Comparison of ENCODE assay signal across 2 cellular contexts in the genomic region with DNA sequence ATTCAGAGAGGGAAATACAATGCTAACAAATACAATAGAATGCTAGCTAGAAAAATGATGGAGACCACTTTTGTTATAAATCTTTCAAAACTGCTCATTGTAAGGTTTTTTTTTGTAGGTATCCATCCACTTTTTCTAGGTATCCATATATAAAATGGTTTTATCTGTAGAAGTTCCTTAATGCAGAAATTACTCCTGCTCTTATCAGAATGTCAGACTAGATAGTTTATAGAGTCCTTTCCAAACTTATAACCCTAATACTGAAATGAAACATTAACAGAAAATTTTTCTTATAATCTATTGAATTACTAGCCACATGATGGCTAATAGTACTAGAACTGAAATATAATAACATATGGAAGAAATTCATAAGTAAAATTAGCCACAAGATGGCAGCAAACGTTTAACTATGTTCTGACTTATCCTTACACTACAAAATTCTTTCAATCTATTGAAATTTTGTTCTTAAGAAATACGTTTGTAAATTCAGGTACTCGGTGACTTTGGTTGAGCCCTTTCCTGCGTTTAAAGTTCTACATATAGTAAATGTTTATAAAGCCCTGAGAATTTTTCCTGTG.
TF ChIP-seq lines count a peak whose summit lies in the region.

No MANE protein-coding gene starts in this region.

TF ChIP-seq in WTC11, 78 proteins besides CTCF, POLR2A, EP300 and RAD21:
- TF ChIP-seq ZNF317 (CRISPR knock-in tag; IDR thresholded peaks at IDR 0.05; ENCODE audit: borderline replicate concordance, low read depth) (peak; percentile 53; the same call in 1 of the 2 replicates), SOX15 (CRISPR knock-in tag; IDR thresholded peaks at IDR 0.05) (no peak)

TF ChIP-seq in HepG2, 621 proteins besides CTCF, POLR2A, EP300 and RAD21:
- TF ChIP-seq STAG1 (CRISPR knock-in tag; IDR thresholded peaks at IDR 0.05) (peak; percentile 38), MYC (CRISPR knock-in tag; IDR thresholded peaks at IDR 0.05; ENCODE audit: borderline replicate concordance) (no peak), ZNF317 (CRISPR knock-in tag; IDR thresholded peaks at IDR 0.05) (peak; percentile 92)
